ENCODE assay signal across 18 cellular contexts in the genomic region with DNA sequence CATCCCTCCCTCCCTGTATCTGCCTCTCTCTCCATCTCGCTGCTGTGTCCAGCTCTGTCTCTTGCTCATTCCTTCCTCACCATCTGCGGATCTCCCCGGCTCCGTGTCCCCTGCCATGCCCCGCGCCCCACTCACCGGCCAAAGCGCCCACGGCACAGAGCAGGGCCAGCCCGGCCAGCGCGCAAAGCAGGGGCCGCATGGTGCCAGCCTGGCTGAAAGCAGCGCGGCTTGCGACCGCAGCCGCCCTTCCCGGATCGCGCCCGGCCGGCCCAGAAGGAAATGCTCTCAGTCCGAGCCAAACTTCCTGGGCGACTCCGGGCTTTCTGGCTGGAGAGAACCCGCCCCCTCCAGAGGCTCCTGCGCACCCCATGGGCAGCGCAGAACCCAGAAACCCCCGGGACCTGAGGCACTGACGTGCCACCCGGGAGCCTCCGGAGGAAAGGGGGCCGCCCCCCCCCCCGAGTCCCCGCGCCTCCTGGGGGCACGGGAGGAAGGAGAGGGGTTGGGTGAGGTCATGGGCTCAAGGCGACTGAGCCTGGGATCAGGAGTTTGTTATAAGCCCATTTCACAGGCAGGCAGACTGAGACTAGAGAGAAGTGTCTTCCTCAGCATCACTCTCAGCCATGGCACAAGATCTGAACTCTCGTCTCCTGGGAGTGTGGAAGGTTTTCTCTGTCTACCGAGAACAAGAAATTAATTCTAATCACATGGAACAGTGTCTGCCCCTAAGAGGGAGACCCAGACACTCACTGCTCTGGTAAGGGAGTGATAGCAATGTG. TPM values are rescaled to one million over a fixed set of nuclear protein-coding genes. Genes with fewer than 3 reads are reported as not detected.
DNase-seq lines count a peak whose midpoint lies in the region; ATAC-seq, FAIRE-seq and TF ChIP-seq lines count a peak whose summit lies in the region.
"Had no signal": no experiment of that assay in that cellular context is flagged by ENCODE, and none has a peak within 500 bp of the region (broad histone marks: within the 10 kb centered on the region; RNA-seq: fewer than 3 reads in every experiment).

No MANE protein-coding gene starts in this region.

- no peak overlapping the region for H3K9ac ChIP-seq in astrocyte (ENCODE audit: low read length)
- H3K9ac ChIP-seq in iPS-20b (ENCODE audit: low read depth, low read length), result no peak overlapping the region

- DNase-seq in DMS79 treated with DMSO at 0.1 percent for 48 hours (lab: John Stamatoyannopoulos, UW) (peak; percentile 7), DMS79 (lab: John Stamatoyannopoulos, UW) (no peak), astrocyte (ENCODE audit: low read depth) (no peak), suprapubic skin (ENCODE audit: low spot score in 2 of 2) (no peak), ureter (ENCODE audit: low spot score) (no peak), NCI-H774 (lab: John Stamatoyannopoulos, UW) (no peak)
- DNase-seq: activated CD4-positive, alpha-beta memory T cell treated with anti-CD3 and anti-CD28 coated beads for 36 hours; activated naive CD4-positive, alpha-beta T cell treated with anti-CD3 and anti-CD28 coated beads for 36 hours; colonic mucosa; IMR-90; NCI-H1930 had no signal

- H3K9me3 ChIP-seq in astrocyte (ENCODE audit: insufficient read depth, low read depth, low read length) (no peaks in the 10 kb centered on the region), iPS-20b (ENCODE audit: insufficient read depth, low read depth, low read length) (no peaks in the 10 kb centered on the region), suprapubic skin (no peaks in the 10 kb centered on the region)
- H3K9me3 ChIP-seq: colonic mucosa, psoas muscle had no signal

- no peak overlapping the region for H3K27ac Mint-ChIP-seq in astrocyte (ENCODE audit: unreplicated experiment)
- H3K27ac Mint-ChIP-seq: activated CD4-positive, alpha-beta memory T cell treated with anti-CD3 and anti-CD28 coated beads for 36 hours; activated naive CD4-positive, alpha-beta T cell treated with anti-CD3 and anti-CD28 coated beads for 36 hours; T-helper 1 cell treated with Interleukin-12 subunit alpha and Interleukin-12 subunit beta and Interleukin-4 antibody, amounts not matched to agents 30 μg/mL and 1 μg/mL, for 36 hours had no signal

- no peak for TF ChIP-seq EP300 in suprapubic skin (IDR thresholded peaks at IDR 0.05)

- H3K27me3 Mint-ChIP-seq in astrocyte (ENCODE audit: low read depth, unreplicated experiment), result peaks cover 5% of the 10 kb centered on the region

- H3K27ac ChIP-seq in astrocyte (ENCODE audit: low read depth, low read length) (no peak overlapping the region), iPS-20b (ENCODE audit: low read length) (no peak overlapping the region), suprapubic skin (peak overlapping the region; percentile 14)
- H3K27ac ChIP-seq: colonic mucosa, psoas muscle had no signal

- no peak for TF ChIP-seq POLR2A in suprapubic skin (IDR thresholded peaks at IDR 0.05)

- no peaks in the 10 kb centered on the region for H4K20me1 ChIP-seq in astrocyte (ENCODE audit: insufficient read depth, low read length)

- peaks cover 10% of the 10 kb centered on the region for H3K4me1 Mint-ChIP-seq in astrocyte (ENCODE audit: low read depth, unreplicated experiment)

- H3K4me2 ChIP-seq in astrocyte (ENCODE audit: low read length), result peak overlapping the region; percentile 39

- H3K4me1 ChIP-seq in astrocyte (ENCODE audit: insufficient read depth, low read length) (no peaks in the 10 kb centered on the region), iPS-20b (ENCODE audit: insufficient read depth, low read length) (no peaks in the 10 kb centered on the region), suprapubic skin (peaks cover 6% of the 10 kb centered on the region)
- H3K4me1 ChIP-seq: colonic mucosa, psoas muscle had no signal

- no peaks in the 10 kb centered on the region for H3K36me3 Mint-ChIP-seq in astrocyte (ENCODE audit: low read depth, unreplicated experiment)
- H3K36me3 Mint-ChIP-seq: activated CD4-positive, alpha-beta memory T cell treated with anti-CD3 and anti-CD28 coated beads for 36 hours had no signal

- peak overlapping the region; percentile 62 for H3K4me3 Mint-ChIP-seq in astrocyte (ENCODE audit: unreplicated experiment)
- H3K4me3 Mint-ChIP-seq: activated CD4-positive, alpha-beta memory T cell treated with anti-CD3 and anti-CD28 coated beads for 36 hours; activated naive CD4-positive, alpha-beta T cell treated with anti-CD3 and anti-CD28 coated beads for 36 hours; T-helper 1 cell treated with Interleukin-12 subunit alpha and Interleukin-12 subunit beta and Interleukin-4 antibody, amounts not matched to agents 30 μg/mL and 1 μg/mL, for 36 hours had no signal

- WGBS in suprapubic skin, result 11% methylated on average over 19 of the region's 41 CpGs

- H3K27me3 ChIP-seq in astrocyte (ENCODE audit: insufficient read depth, low read length) (no peaks in the 10 kb centered on the region), iPS-20b (ENCODE audit: insufficient read depth, low read length) (peaks cover 20% of the 10 kb centered on the region), suprapubic skin (peaks cover 23% of the 10 kb centered on the region)

- no peaks in the 10 kb centered on the region for H3K79me2 ChIP-seq in astrocyte (ENCODE audit: insufficient read depth, low read length)

- H3K4me3 ChIP-seq in astrocyte (ENCODE audit: insufficient read depth, low read depth, low read length) (no peak overlapping the region), iPS-20b (ENCODE audit: low read length) (peak overlapping the region; percentile 64; the same call in 1 of the 2 replicates), suprapubic skin (peak overlapping the region; percentile 31)
- H3K4me3 ChIP-seq: colonic mucosa, lung, psoas muscle had no signal

- H3K36me3 ChIP-seq in astrocyte (ENCODE audit: insufficient read depth, low read length) (no peaks in the 10 kb centered on the region), iPS-20b (ENCODE audit: insufficient read depth, low read depth, low read length) (no peaks in the 10 kb centered on the region), suprapubic skin (no peaks in the 10 kb centered on the region)
- H3K36me3 ChIP-seq: colonic mucosa had no signal

- no peak for TF ChIP-seq CTCF in astrocyte (IDR thresholded peaks at IDR 0.05; ENCODE audit: insufficient read depth, low read depth, low read length)
- no peak for TF ChIP-seq CTCF in suprapubic skin (IDR thresholded peaks at IDR 0.05)

- FAIRE-seq in astrocyte (lab: Jason Lieb, UNC), result no peak
- FAIRE-seq: A204.1 had no signal

- H2AFZ ChIP-seq in astrocyte (ENCODE audit: low read depth, low read length), result no peak overlapping the region

- no peak for ATAC-seq in GM18517 (IDR thresholded peaks at IDR 0.05; ENCODE audit: unreplicated experiment)
- ATAC-seq: psoas muscle had no signal

- no peaks in the 10 kb centered on the region for H3K9me3 Mint-ChIP-seq in astrocyte (ENCODE audit: unreplicated experiment)
- H3K9me3 Mint-ChIP-seq: activated CD4-positive, alpha-beta memory T cell treated with anti-CD3 and anti-CD28 coated beads for 36 hours; activated naive CD4-positive, alpha-beta T cell treated with anti-CD3 and anti-CD28 coated beads for 36 hours; T-helper 1 cell treated with Interleukin-12 subunit alpha and Interleukin-12 subunit beta and Interleukin-4 antibody, amounts not matched to agents 30 μg/mL and 1 μg/mL, for 36 hours had no signal

RNA-seq across cellular contexts. Expression of gene RAB6C, which starts 45.2 kb away (rescaled TPM):
- total RNA-seq in astrocyte, result 0.09 and 0.14 TPM in 2 replicates
- total RNA-seq in suprapubic skin, result under 1 TPM in 1 of 4 donors, not detected in 3; 0.40 TPM
- total RNA-seq in ureter, result 0.34 TPM
- total RNA-seq: activated CD4-positive, alpha-beta memory T cell treated with anti-CD3 and anti-CD28 coated beads for 36 hours; activated naive CD4-positive, alpha-beta T cell treated with anti-CD3 and anti-CD28 coated beads for 36 hours; fibroblast of villous mesenchyme; IMR-90; lung had no signal
